ENCODE assay signal across 10 cellular contexts in genomic region chr3:53163459-53164387, GRCh38. TPM values are rescaled to one million over a fixed set of nuclear protein-coding genes. Genes with fewer than 3 reads are reported as not detected.
A peak's percentile ranks its signal among the peaks of the same experiment; 100 is the strongest.
DNase-seq lines count a peak whose midpoint lies in the region; FAIRE-seq and TF ChIP-seq lines count a peak whose summit lies in the region.
"Had no signal": no experiment of that assay in that cellular context is flagged by ENCODE, and none has a peak within 500 bp of the region (broad histone marks: within the 10 kb centered on the region; RNA-seq: fewer than 3 reads in every experiment).

No MANE protein-coding gene starts in this region.

- H3K9ac ChIP-seq in BLaER1 (peak overlapping the region; percentile 94; the same call in 1 of the 2 replicates), astrocyte (ENCODE audit: low read length) (no peak overlapping the region), mucosa of stomach (ENCODE audit: low read length) (peak overlapping the region; percentile 74), kidney (ENCODE audit: low read length in 2 of 2) (no peak overlapping the region)

- peaks cover 22% of the 10 kb centered on the region for H3K4me1 Mint-ChIP-seq in astrocyte (ENCODE audit: low read depth, unreplicated experiment)

- peaks cover 29% of the 10 kb centered on the region for H3K79me2 ChIP-seq in astrocyte (ENCODE audit: insufficient read depth, low read length)

- H3K4me3 ChIP-seq in BLaER1 (peak overlapping the region; percentile 100), HFF-Myc (replicated peaks; ENCODE audit: low read depth, low read length) (peak overlapping the region; percentile 82; the same call in 1 of the 2 replicates), astrocyte (ENCODE audit: insufficient read depth, low read depth, low read length) (no peak overlapping the region), mucosa of stomach (ENCODE audit: low read length) (peak overlapping the region; percentile 95), kidney (ENCODE audit: low read length in 2 of 2) (peak overlapping the region in 1 of 2 donors; percentile 81)

- no peak overlapping the region for H2AFZ ChIP-seq in astrocyte (ENCODE audit: low read depth, low read length)

- H3K9me3 Mint-ChIP-seq in astrocyte (ENCODE audit: unreplicated experiment) = no peaks in the 10 kb centered on the region

- H3K27me3 Mint-ChIP-seq in astrocyte (ENCODE audit: low read depth, unreplicated experiment) = peaks cover 11% of the 10 kb centered on the region

- peaks cover 80% of the 10 kb centered on the region for H3K4me1 ChIP-seq in BLaER1
- H3K4me1 ChIP-seq in astrocyte (ENCODE audit: insufficient read depth, low read length) = peaks cover 27% of the 10 kb centered on the region
- H3K4me1 ChIP-seq in mucosa of stomach (ENCODE audit: control insufficient read depth, insufficient read depth, low read length) = peaks cover 73% of the 10 kb centered on the region
- peaks cover 33 to 54% of the 10 kb centered on the region in 2 donors for H3K4me1 ChIP-seq in kidney (ENCODE audit: control insufficient read depth in 1 of 2, insufficient read depth in 1 of 2, low read depth in 1 of 2, low read length in 2 of 2)

- TF ChIP-seq CTCF in HFF-Myc (IDR thresholded peaks at IDR 0.05; ENCODE audit: low read depth, low read length, missing control alignments) (no peak), astrocyte (IDR thresholded peaks at IDR 0.05; ENCODE audit: insufficient read depth, low read depth, low read length) (no peak), kidney (IDR thresholded peaks at IDR 0.05; ENCODE audit: borderline replicate concordance, extremely low read depth, insufficient read depth) (no peak)

- H4K20me1 ChIP-seq in BLaER1 (peaks cover 67% of the 10 kb centered on the region), astrocyte (ENCODE audit: insufficient read depth, low read length) (peaks cover 13% of the 10 kb centered on the region)

- H3K27ac ChIP-seq in BLaER1 = peak overlapping the region; percentile 61
- no peak overlapping the region for H3K27ac ChIP-seq in astrocyte (ENCODE audit: low read depth, low read length)
- no peak overlapping the region for H3K27ac ChIP-seq in kidney (ENCODE audit: low read depth in 2 of 2, low read length in 2 of 2)

- intact Hi-C loops in kidney (cut with DNase I) = no loop called here

- no peak for DNase-seq in HFF-Myc (ENCODE audit: extremely low read depth, low read depth)
- no peak for DNase-seq in astrocyte (ENCODE audit: low read depth)
- no peak for DNase-seq in DMS 273 (lab: John Stamatoyannopoulos, UW; ENCODE audit: unreplicated experiment)
- DNase-seq in kidney = no peak
- no peak for DNase-seq in CD1c-positive myeloid dendritic cell (ENCODE audit: extremely low spot score)
- no peak for DNase-seq in midbrain (lab: John Stamatoyannopoulos, UW)
- DNase-seq: DMS53, NCI-H1092 treated with DMSO at 0.1 percent for 48 hours had no signal

- FAIRE-seq in astrocyte (lab: Jason Lieb, UNC) (no peak), kidney (lab: Jason Lieb, UNC) (no peak)

- no peak overlapping the region for H3K27ac Mint-ChIP-seq in astrocyte (ENCODE audit: unreplicated experiment)

- no peaks in the 10 kb centered on the region for H3K27me3 ChIP-seq in BLaER1
- H3K27me3 ChIP-seq in astrocyte (ENCODE audit: insufficient read depth, low read length) = no peaks in the 10 kb centered on the region
- no peaks in the 10 kb centered on the region for H3K27me3 ChIP-seq in mucosa of stomach (ENCODE audit: control insufficient read depth, insufficient read depth, low read length)

- H3K4me2 ChIP-seq in BLaER1 (peak overlapping the region; percentile 94), astrocyte (ENCODE audit: low read length) (peak overlapping the region; percentile 94)

- peak overlapping the region; percentile 89 for H3K4me3 Mint-ChIP-seq in astrocyte (ENCODE audit: unreplicated experiment)

- H3K36me3 Mint-ChIP-seq in astrocyte (ENCODE audit: low read depth, unreplicated experiment) = peaks cover 2% of the 10 kb centered on the region

- peaks cover 28% of the 10 kb centered on the region for H3K36me3 ChIP-seq in BLaER1
- no peaks in the 10 kb centered on the region for H3K36me3 ChIP-seq in astrocyte (ENCODE audit: insufficient read depth, low read length)
- peaks cover 3% of the 10 kb centered on the region for H3K36me3 ChIP-seq in mucosa of stomach (ENCODE audit: control insufficient read depth, insufficient read depth, low read length)
- H3K36me3 ChIP-seq in kidney (ENCODE audit: control insufficient read depth in 1 of 2, insufficient read depth in 2 of 2, low read length in 2 of 2) = peaks cover 0 to 3% of the 10 kb centered on the region in 2 donors

- H3K9me3 ChIP-seq in BLaER1 (no peaks in the 10 kb centered on the region), astrocyte (ENCODE audit: insufficient read depth, low read depth, low read length) (no peaks in the 10 kb centered on the region), mucosa of stomach (ENCODE audit: control insufficient read depth, low read length) (no peaks in the 10 kb centered on the region), kidney (ENCODE audit: control insufficient read depth in 1 of 2, low read length in 2 of 2) (no peaks in the 10 kb centered on the region)

RNA-seq across cellular contexts. Expression of gene PRKCD, which starts 2.7 kb away (rescaled TPM):
- total RNA-seq in astrocyte = 25.4 and 28.8 TPM in 2 replicates
- total RNA-seq in kidney = 26.6 TPM
- 29.1 TPM for polyA plus RNA-seq in kidney (ENCODE audit: insufficient read depth, low read depth, low replicate concordance)

RNA-seq across cellular contexts. Expression of gene RFT1, which starts 33.5 kb away (rescaled TPM):
- total RNA-seq in astrocyte (19.2 and 23.0 TPM in 2 replicates), kidney (22.8 TPM)
- 14.7 TPM for polyA plus RNA-seq in kidney (ENCODE audit: insufficient read depth, low read depth, low replicate concordance)

Comparison
In these comparisons a context has a peak if more than half of its experiments do, and no peak if none do; other contexts are left out.
1. H3K9ac ChIP-seq: peak in BLaER1 (single experiment) and mucosa of stomach (single experiment); none in astrocyte (single experiment) and kidney (0 of 2).